Comparison of ENCODE assay signal across 8 cellular contexts in genomic region chr11:1262172-1263006, GRCh38. TPM values are rescaled to one million over a fixed set of nuclear protein-coding genes. Genes with fewer than 3 reads are reported as not detected.
DNase-seq lines count a peak whose midpoint lies in the region; ATAC-seq and TF ChIP-seq lines count a peak whose summit lies in the region.

No MANE protein-coding gene starts in this region.

- DNase-seq in DMS79 (lab: John Stamatoyannopoulos, UW): peak; percentile 27
- peak; percentile 58 to 83 for DNase-seq in HAP-1 (ENCODE audit: low spot score in 2 of 2)
- DNase-seq in NCI-H1436 treated with DMSO at 0.1 percent for 48 hours (lab: John Stamatoyannopoulos, UW): peak; percentile 59
- DNase-seq in T-helper 17 cell: peak; percentile 75 to 78 (median 77)
- DNase-seq in left ventricle myocardium inferior: peak; percentile 89
- peak; percentile 47 for DNase-seq in progenitor cell of endocrine pancreas (ENCODE audit: low spot score, unreplicated experiment)
- peak; percentile 93 to 94 for DNase-seq in upper lobe of left lung

- 7 to 31% methylated on average over 21 to 31 of the region's 31 CpGs for WGBS in upper lobe of left lung, 2 donors

- H3K27me3 ChIP-seq in HAP-1 (ENCODE audit: low read depth) (no peaks in the 10 kb centered on the region), left ventricle myocardium inferior (ENCODE audit: low read depth) (peaks cover 1% of the 10 kb centered on the region), upper lobe of left lung (no peaks in the 10 kb centered on the region)

- H3K4me1 Mint-ChIP-seq in T-helper 17 cell (peaks cover 13% of the 10 kb centered on the region), progenitor cell of endocrine pancreas (ENCODE audit: low read depth) (peaks cover 3% of the 10 kb centered on the region)

- intact Hi-C loops in left ventricle myocardium inferior (cut with micrococcal nuclease): no loop called here

- TF ChIP-seq CTCF in left ventricle myocardium inferior (IDR thresholded peaks at IDR 0.05; ENCODE audit: borderline replicate concordance) (no peak), progenitor cell of endocrine pancreas (IDR thresholded peaks at IDR 0.05; ENCODE audit: unreplicated experiment) (no peak), upper lobe of left lung (IDR thresholded peaks at IDR 0.05) (peak in 1 of 6 experiments; percentile 23)

- TF ChIP-seq EP300 in upper lobe of left lung (IDR thresholded peaks at IDR 0.05): no peak

- H3K27ac Mint-ChIP-seq in T-helper 17 cell (peak overlapping the region; percentile 59), progenitor cell of endocrine pancreas (peak overlapping the region; percentile 64)

- H3K4me1 ChIP-seq in HAP-1 (no peaks in the 10 kb centered on the region), left ventricle myocardium inferior (peaks cover 19% of the 10 kb centered on the region), upper lobe of left lung (peaks cover 13 to 18% (median 15%) of the 10 kb centered on the region in 4 donors)

- ATAC-seq in T-helper 17 cell: peak; percentile 89
- ATAC-seq in upper lobe of left lung (ENCODE audit: low FRiP score in 2 of 2): peak; percentile 92

- TF ChIP-seq POLR2A in upper lobe of left lung (IDR thresholded peaks at IDR 0.05): peak in 1 of 4 donors; percentile 58

- H3K36me3 Mint-ChIP-seq in T-helper 17 cell (ENCODE audit: low read depth) (no peaks in the 10 kb centered on the region), progenitor cell of endocrine pancreas (ENCODE audit: insufficient read depth) (peaks cover 3% of the 10 kb centered on the region)

- H3K4me3 ChIP-seq in HAP-1 (peak overlapping the region; percentile 23), left ventricle myocardium inferior (peak overlapping the region; percentile 66), upper lobe of left lung (peak overlapping the region; percentile 42 to 56 (median 51))

- H3K9me3 ChIP-seq in HAP-1: no peaks in the 10 kb centered on the region; the same call in 1 of the 2 replicates
- no peaks in the 10 kb centered on the region for H3K9me3 ChIP-seq in T-helper 17 cell (ENCODE audit: control insufficient read depth, low read length, poor library complexity, severe bottlenecking)
- H3K9me3 ChIP-seq in left ventricle myocardium inferior (replicated peaks): no peaks in the 10 kb centered on the region
- H3K9me3 ChIP-seq in upper lobe of left lung: no peaks in the 10 kb centered on the region

- H3K36me3 ChIP-seq in HAP-1 (replicated peaks) (no peaks in the 10 kb centered on the region), left ventricle myocardium inferior (no peaks in the 10 kb centered on the region), upper lobe of left lung (no peaks in the 10 kb centered on the region)

- in situ Hi-C loops in HAP-1 (cut with MboI; ENCODE audit: low sequenced_read_pairs): no loop called here

- H3K9me3 Mint-ChIP-seq in progenitor cell of endocrine pancreas (ENCODE audit: low read depth): peaks cover 8% of the 10 kb centered on the region

- no peaks in the 10 kb centered on the region for H3K27me3 Mint-ChIP-seq in T-helper 17 cell
- no peaks in the 10 kb centered on the region for H3K27me3 Mint-ChIP-seq in progenitor cell of endocrine pancreas

- H3K4me3 Mint-ChIP-seq in T-helper 17 cell (peak overlapping the region; percentile 91), progenitor cell of endocrine pancreas (ENCODE audit: low read depth) (peak overlapping the region; percentile 59)

- H3K27ac ChIP-seq in angular gyrus (ENCODE audit: low read depth, low read length) (peak overlapping the region; percentile 90), left ventricle myocardium inferior (replicated peaks) (peak overlapping the region; percentile 78), upper lobe of left lung (peak overlapping the region; percentile 67 to 84 (median 82))

RNA-seq across cellular contexts. Expression of gene MUC5B, which starts 39.5 kb away (rescaled TPM):
- not detected for total RNA-seq in T-helper 17 cell
- total RNA-seq in left ventricle myocardium inferior: not detected
- total RNA-seq in progenitor cell of endocrine pancreas: not detected in 2 replicates
- total RNA-seq in upper lobe of left lung: 10 to 100 TPM in 4 of 6 donors, 1 to 10 TPM in 2; 3.2 to 54.5 (median 16.2) TPM

RNA-seq across cellular contexts. Expression of gene TOLLIP, which starts 47.0 kb away (rescaled TPM):
- 10 to 100 TPM; 40.2 to 56.3 TPM for total RNA-seq in T-helper 17 cell
- 51.9 TPM for total RNA-seq in left ventricle myocardium inferior
- total RNA-seq in progenitor cell of endocrine pancreas: 41.2 and 44.4 TPM in 2 replicates
- total RNA-seq in upper lobe of left lung: 10 to 100 TPM; 39.5 to 97.4 (median 53.4) TPM

Comparison
In these comparisons a context has a peak if more than half of its experiments do, and no peak if none do; other contexts are left out.
1. Peak in every context shown above with its lines: DNase-seq, ATAC-seq, H3K4me3 ChIP-seq and H3K27ac ChIP-seq.
2. DNase-seq: peak in every context shown above with its lines; median percentile 94 in upper lobe of left lung; 89 in left ventricle myocardium inferior; 77 in T-helper 17 cell; 70 in HAP-1; 59 in NCI-H1436 treated with DMSO at 0.1 percent for 48 hours; 47 in progenitor cell of endocrine pancreas; 27 in DMS79.